Comparison of ENCODE assay signal across 7 cellular contexts in the genomic region with DNA sequence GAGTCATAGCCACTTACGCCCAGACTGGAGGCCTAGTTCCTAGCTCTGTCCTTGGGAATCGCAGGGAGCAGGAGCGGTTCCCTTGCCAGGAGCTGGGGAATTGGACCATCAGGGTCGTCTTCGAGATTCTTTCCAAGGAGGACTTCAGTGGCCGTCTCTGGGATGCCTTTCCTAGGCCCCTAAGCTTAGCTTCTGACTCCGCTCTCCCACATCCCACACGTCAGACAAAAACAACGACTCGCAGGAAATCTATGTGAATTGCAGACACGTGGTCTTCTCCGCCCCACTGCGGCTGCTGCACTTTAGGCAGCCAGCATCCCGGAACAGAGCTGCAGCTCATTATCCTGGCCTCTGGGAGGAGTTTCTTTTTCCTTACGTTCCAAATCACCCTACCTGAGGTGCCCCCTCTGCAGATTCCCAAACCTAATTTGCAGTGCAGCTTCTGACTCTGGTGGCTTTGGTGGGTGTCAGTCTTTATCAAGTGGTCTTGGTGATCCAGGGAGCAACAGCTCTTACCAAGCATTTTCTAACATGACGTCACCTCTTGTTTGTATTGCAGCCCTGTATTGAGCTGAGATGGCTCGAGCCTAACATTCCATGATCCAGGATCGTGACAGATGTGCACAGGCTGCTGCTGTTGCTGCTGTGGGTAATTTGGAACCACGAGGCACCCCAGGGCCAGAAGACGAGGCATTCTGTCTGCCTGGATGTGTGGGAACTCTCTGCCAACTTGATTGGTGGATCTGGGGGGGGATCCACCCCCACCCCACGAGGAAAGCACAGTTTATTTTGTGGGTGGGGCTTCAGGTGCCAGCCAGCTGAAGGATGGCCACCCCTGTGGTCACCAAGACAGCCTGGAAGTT. TPM values are rescaled to one million over a fixed set of nuclear protein-coding genes. Genes with fewer than 3 reads are reported as not detected.
DNase-seq lines count a peak whose midpoint lies in the region; ATAC-seq and TF ChIP-seq lines count a peak whose summit lies in the region.

No MANE protein-coding gene starts in this region.

- peak overlapping the region; percentile 63 for H3K27ac Mint-ChIP-seq in WTC11
- H3K27ac Mint-ChIP-seq in stimulated activated naive B cell treated with anti-CD40 and anti-IgM and Interleukin-4, amounts not matched to agents 10 μg/mL and 1 μg/mL and 100 μg/mL, for 72 hours: peak overlapping the region; percentile 97

- WGBS in lung, 2 donors: 7 to 9% methylated on average over 21 of the region's 21 CpGs

- H3K9me3 ChIP-seq in lung (ENCODE audit: control insufficient read depth in 2 of 2, insufficient read depth in 1 of 2, low read length in 1 of 2): no peaks in the 10 kb centered on the region

- TF ChIP-seq CTCF in GM10266 (IDR thresholded peaks at IDR 0.05; ENCODE audit: control insufficient read depth, insufficient read depth, low read depth, missing control alignments): peak; percentile 19
- no peak for TF ChIP-seq CTCF in WTC11 (IDR thresholded peaks at IDR 0.05)
- TF ChIP-seq CTCF in lung (IDR thresholded peaks at IDR 0.05; ENCODE audit: control extremely low read depth, extremely low read depth): no peak

- CTCF ChIA-PET in WTC11 (lab: Charles Lee): interaction anchor here (0.8 to 3.0 kb wide), 17 partner anchors 9 to 385 kb away, joined by 3 to 19 read pairs (median 3); a partner anchor contains a TSS

- no peaks in the 10 kb centered on the region for H3K36me3 Mint-ChIP-seq in WTC11
- peaks cover 18 to 19% of the 10 kb centered on the region in 2 donors for H3K36me3 Mint-ChIP-seq in stimulated activated naive B cell treated with anti-CD40 and anti-IgM and Interleukin-4, amounts not matched to agents 10 μg/mL and 1 μg/mL and 100 μg/mL, for 72 hours

- peaks cover 0 to 9% of the 10 kb centered on the region in 2 donors for H3K4me1 ChIP-seq in lung (ENCODE audit: control insufficient read depth in 2 of 2, insufficient read depth in 2 of 2, low read length in 2 of 2)

- ATAC-seq in WTC11 (peak; percentile 5), lung (ENCODE audit: insufficient read depth, low FRiP score) (no peak), HG03457 (IDR thresholded peaks at IDR 0.05; ENCODE audit: unreplicated experiment) (no peak)
- ATAC-seq in stimulated activated naive B cell treated with anti-CD40 and anti-IgM and Interleukin-4, amounts not matched to agents 10 μg/mL and 1 μg/mL and 100 μg/mL, for 72 hours (replicated peaks): no peak

- POLR2A ChIA-PET in WTC11 (lab: Charles Lee): interaction anchor here (1.3 kb wide), 1 partner anchor 39 kb away, joined by 3 read pairs; no protein-coding TSS in a partner anchor

- H3K27me3 Mint-ChIP-seq in WTC11 (ENCODE audit: low read depth): peaks cover under 1% of the 10 kb centered on the region; the same call in 1 of the 2 replicates
- H3K27me3 Mint-ChIP-seq in stimulated activated naive B cell treated with anti-CD40 and anti-IgM and Interleukin-4, amounts not matched to agents 10 μg/mL and 1 μg/mL and 100 μg/mL, for 72 hours: no peaks in the 10 kb centered on the region

- H3K4me3 Mint-ChIP-seq in WTC11: peak overlapping the region; percentile 98
- H3K4me3 Mint-ChIP-seq in stimulated activated naive B cell treated with anti-CD40 and anti-IgM and Interleukin-4, amounts not matched to agents 10 μg/mL and 1 μg/mL and 100 μg/mL, for 72 hours: peak overlapping the region; percentile 95 to 98

- peak overlapping the region; percentile 82 for H3K4me3 ChIP-seq in lung

- no peak for DNase-seq in GM10266 (ENCODE audit: extremely low spot score)
- DNase-seq in NCI-H128 (lab: John Stamatoyannopoulos, UW; ENCODE audit: unreplicated experiment): peak; percentile 2
- peak; percentile 36 for DNase-seq in WTC11 (ENCODE audit: low spot score)
- peak; percentile 79 to 87 for DNase-seq in dermis microvascular lymphatic vessel endothelial cell (ENCODE audit: low read depth in 2 of 2)
- no peak for DNase-seq in lung (ENCODE audit: low spot score)
- no peak for DNase-seq in stimulated activated naive B cell treated with anti-CD40 and anti-IgM and Interleukin-4, amounts not matched to agents 10 μg/mL and 1 μg/mL and 100 μg/mL, for 72 hours

- no peaks in the 10 kb centered on the region; the same call in 1 of the 2 replicates for H3K9me3 Mint-ChIP-seq in WTC11
- peaks cover 9 to 10% of the 10 kb centered on the region in 2 donors for H3K9me3 Mint-ChIP-seq in stimulated activated naive B cell treated with anti-CD40 and anti-IgM and Interleukin-4, amounts not matched to agents 10 μg/mL and 1 μg/mL and 100 μg/mL, for 72 hours

- H3K36me3 ChIP-seq in lung (ENCODE audit: control insufficient read depth in 2 of 2, insufficient read depth in 2 of 2, low read length in 2 of 2): peaks cover 0 to 8% of the 10 kb centered on the region in 2 donors

- H3K4me1 Mint-ChIP-seq in WTC11: peaks cover 12% of the 10 kb centered on the region
- peaks cover 16 to 19% of the 10 kb centered on the region in 2 donors for H3K4me1 Mint-ChIP-seq in stimulated activated naive B cell treated with anti-CD40 and anti-IgM and Interleukin-4, amounts not matched to agents 10 μg/mL and 1 μg/mL and 100 μg/mL, for 72 hours

- no peaks in the 10 kb centered on the region for H3K27me3 ChIP-seq in lung (ENCODE audit: control insufficient read depth, insufficient read depth)

- peak overlapping the region in 1 of 2 donors; percentile 91 for H3K27ac ChIP-seq in lung (ENCODE audit: low read depth in 1 of 2, low read length in 1 of 2)

TF ChIP-seq in WTC11, 78 proteins besides CTCF, POLR2A, EP300 and RAD21:
- TF ChIP-seq, protein P1, sequence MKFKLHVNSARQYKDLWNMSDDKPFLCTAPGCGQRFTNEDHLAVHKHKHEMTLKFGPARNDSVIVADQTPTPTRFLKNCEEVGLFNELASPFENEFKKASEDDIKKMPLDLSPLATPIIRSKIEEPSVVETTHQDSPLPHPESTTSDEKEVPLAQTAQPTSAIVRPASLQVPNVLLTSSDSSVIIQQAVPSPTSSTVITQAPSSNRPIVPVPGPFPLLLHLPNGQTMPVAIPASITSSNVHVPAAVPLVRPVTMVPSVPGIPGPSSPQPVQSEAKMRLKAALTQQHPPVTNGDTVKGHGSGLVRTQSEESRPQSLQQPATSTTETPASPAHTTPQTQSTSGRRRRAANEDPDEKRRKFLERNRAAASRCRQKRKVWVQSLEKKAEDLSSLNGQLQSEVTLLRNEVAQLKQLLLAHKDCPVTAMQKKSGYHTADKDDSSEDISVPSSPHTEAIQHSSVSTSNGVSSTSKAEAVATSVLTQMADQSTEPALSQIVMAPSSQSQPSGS (CRISPR knock-in tag; IDR thresholded peaks at IDR 0.05; ENCODE audit: borderline replicate concordance, low read depth): no peak
- TF ChIP-seq GABPB1 (CRISPR knock-in tag; IDR thresholded peaks at IDR 0.05): peak; percentile 94
- TF ChIP-seq, protein P2, sequence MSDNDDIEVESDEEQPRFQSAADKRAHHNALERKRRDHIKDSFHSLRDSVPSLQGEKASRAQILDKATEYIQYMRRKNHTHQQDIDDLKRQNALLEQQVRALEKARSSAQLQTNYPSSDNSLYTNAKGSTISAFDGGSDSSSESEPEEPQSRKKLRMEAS (CRISPR knock-in tag; IDR thresholded peaks at IDR 0.05): peak; percentile 33; the same call in 1 of the 2 replicates
- TF ChIP-seq, protein P3, sequence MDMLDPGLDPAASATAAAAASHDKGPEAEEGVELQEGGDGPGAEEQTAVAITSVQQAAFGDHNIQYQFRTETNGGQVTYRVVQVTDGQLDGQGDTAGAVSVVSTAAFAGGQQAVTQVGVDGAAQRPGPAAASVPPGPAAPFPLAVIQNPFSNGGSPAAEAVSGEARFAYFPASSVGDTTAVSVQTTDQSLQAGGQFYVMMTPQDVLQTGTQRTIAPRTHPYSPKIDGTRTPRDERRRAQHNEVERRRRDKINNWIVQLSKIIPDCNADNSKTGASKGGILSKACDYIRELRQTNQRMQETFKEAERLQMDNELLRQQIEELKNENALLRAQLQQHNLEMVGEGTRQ (CRISPR knock-in tag; IDR thresholded peaks at IDR 0.05): peak; percentile 44

RNA-seq across cellular contexts. Expression of a gene that starts 1.1 kb away (rescaled TPM):
- total RNA-seq in WTC11 (2021) (38.7 to 60.4 TPM (median 41.0 TPM) in 3 replicates), dermis microvascular lymphatic vessel endothelial cell (23.6 and 38.3 TPM in 2 replicates), lung (10 to 100 TPM; 14.9 to 39.3 TPM)
- polyA plus RNA-seq in lung: 10 to 100 TPM; 15.2 to 25.0 TPM

RNA-seq across cellular contexts. Expression of a gene that starts 42.0 kb away (rescaled TPM):
- total RNA-seq in WTC11 (2021): 0.16 to 0.37 TPM in 2 of 3 replicates, not detected in the other
- total RNA-seq in dermis microvascular lymphatic vessel endothelial cell: 0.13 and 0.26 TPM in 2 replicates
- total RNA-seq in lung: 10 to 100 TPM in 1 of 2 donors, 1 to 10 TPM in 1; 8.6 to 10.9 TPM
- polyA plus RNA-seq in lung: 1 to 10 TPM; 2.5 to 4.2 TPM

Comparison
In these comparisons a context has a peak if more than half of its experiments do, and no peak if none do; other contexts are left out.
1. DNase-seq: peak in NCI-H128 (single experiment), WTC11 (single experiment) and dermis microvascular lymphatic vessel endothelial cell (2 of 2); none in GM10266 (single experiment), lung (single experiment) and stimulated activated naive B cell treated with anti-CD40 and anti-IgM and Interleukin-4, amounts not matched to agents 10 μg/mL and 1 μg/mL and 100 μg/mL, for 72 hours (single experiment).